In the genomic region with DNA sequence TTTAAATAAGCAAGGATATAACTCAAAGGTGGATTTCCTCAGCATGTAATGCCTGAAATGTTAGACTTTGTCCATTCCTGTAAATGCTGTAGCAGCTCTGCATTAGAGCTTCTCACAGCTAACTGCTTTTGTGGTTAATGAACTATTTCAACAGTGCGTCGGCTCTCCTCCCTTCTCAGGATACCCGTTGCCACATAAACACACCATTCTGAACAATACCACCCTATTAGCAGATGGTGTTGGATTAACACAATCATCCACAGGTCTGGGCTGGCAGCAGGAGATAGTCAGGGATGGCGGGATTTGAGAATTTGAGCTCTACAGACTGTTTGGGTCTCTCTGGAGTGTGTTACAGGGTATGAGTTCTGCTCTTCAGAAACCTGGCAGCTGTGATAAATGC, we compare ENCODE assay signal across 1 cellular context.
TF ChIP-seq lines count a peak whose summit lies in the region.

No MANE protein-coding gene starts in this region.

TF ChIP-seq in GM12878, 131 proteins besides CTCF, POLR2A, EP300 and RAD21:
- TF ChIP-seq STAT1 (conservative IDR thresholded peaks at IDR 0.05) = no peak
- TF ChIP-seq RUNX3 (IDR thresholded peaks at IDR 0.05; ENCODE audit: low read length) = peak; percentile 56; the same call in 1 of the 2 replicates
- TF ChIP-seq CBFB (IDR thresholded peaks at IDR 0.05; ENCODE audit: low read depth) = 0 out of 2 replicates have a peak, but pooled peaks have one; percentile 38
- no peak for TF ChIP-seq GABPA (IDR thresholded peaks at IDR 0.05; ENCODE audit: low read depth)
